Comparison of ENCODE assay signal across 29 cellular contexts in the genomic region with DNA sequence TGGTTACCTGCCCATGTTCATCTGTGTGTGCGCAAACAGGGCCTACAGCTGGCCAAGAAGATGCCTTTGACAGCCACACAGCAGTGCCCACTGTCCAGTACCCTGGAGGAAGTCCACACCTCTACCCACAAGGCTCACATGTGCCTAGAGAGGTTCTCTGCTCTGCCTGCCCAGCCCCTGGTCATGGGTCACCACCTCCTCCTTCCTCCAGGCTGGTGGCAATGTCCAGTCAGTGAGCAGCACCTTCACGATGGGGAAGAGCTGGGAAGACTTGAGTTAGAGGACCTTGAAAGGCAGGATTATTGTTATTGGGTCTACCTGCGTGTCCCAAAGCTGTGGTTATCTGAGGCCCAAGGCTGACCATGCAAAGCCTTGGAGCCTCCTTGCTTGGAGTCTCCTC.
"Had no signal": no experiment of that assay in that cellular context is flagged by ENCODE, and none has a peak within 500 bp of the region (broad histone marks: within the 10 kb centered on the region; RNA-seq: fewer than 3 reads in every experiment).

No MANE protein-coding gene starts in this region.

- H3K27me3 ChIP-seq: dorsolateral prefrontal cortex, heart right ventricle, pancreas, right lobe of liver, suprapubic skin, transverse colon, upper lobe of right lung, vagina had no signal

- DNase-seq: dorsolateral prefrontal cortex; effector CD4-positive, alpha-beta T cell; foreskin melanocyte; glutamatergic neuron; heart right ventricle; hippocampal formation; midbrain; naive thymus-derived CD8-positive, alpha-beta T cell; nephron progenitor cell; occipital lobe; pancreas; retina; right lobe of liver; stimulated activated CD4-positive, alpha-beta T cell treated with anti-CD3 and anti-CD28 coated beads, Interleukin-12 subunit alpha, Interleukin-12 subunit beta, amount 100 ng/mL, for 4 hours; stimulated activated CD4-positive, alpha-beta T cell treated with anti-CD3 and anti-CD28 coated beads, Interleukin-1b, Interleukin-23, amount 100 ng/mL, for 48 hours; stimulated activated CD4-positive, alpha-beta T cell treated with anti-CD3 and anti-CD28 coated beads, Interleukin-4, amount 100 ng/mL, for 1 hour; stimulated activated CD8-positive, alpha-beta memory T cell treated with anti-CD3 and anti-CD28 coated beads, Interleukin-4, amount 100 ng/mL, for 48 hours; stimulated activated naive CD4-positive, alpha-beta T cell; stimulated activated naive CD8-positive, alpha-beta T cell treated with anti-CD3 and anti-CD28 coated beads, Interleukin-15, amount 100 ng/mL, for 72 hours; transverse colon; upper lobe of right lung had no signal

- H3K4me2 ChIP-seq: smooth muscle cell had no signal

- H3K4me3 ChIP-seq: dorsolateral prefrontal cortex, heart right ventricle, lung, pancreas, right lobe of liver, smooth muscle cell, suprapubic skin, transverse colon, upper lobe of right lung, vagina had no signal

- ATAC-seq: esophagus mucosa; naive thymus-derived CD8-positive, alpha-beta T cell; pancreas; right lobe of liver; stimulated activated naive CD8-positive, alpha-beta T cell treated with anti-CD3 and anti-CD28 coated beads, Interleukin-15, amount 100 ng/mL, for 72 hours; upper lobe of right lung had no signal

- FAIRE-seq: colon, islet of Langerhans, pancreas had no signal

- H3K27ac ChIP-seq: dorsolateral prefrontal cortex, epithelial cell of prostate, pancreas, right lobe of liver, suprapubic skin, transverse colon, upper lobe of right lung, vagina had no signal

- H3K36me3 ChIP-seq: heart right ventricle, pancreas, right lobe of liver, suprapubic skin, transverse colon, upper lobe of right lung, vagina had no signal

- H3K9me3 ChIP-seq: heart right ventricle, pancreas, right lobe of liver, suprapubic skin, transverse colon, upper lobe of right lung, vagina had no signal

- H3K4me1 ChIP-seq: pancreas, right lobe of liver, suprapubic skin, transverse colon, upper lobe of right lung, vagina had no signal
